ENCODE assay signal across 1 cellular context in genomic region chr1:39645411-39646043, GRCh38.
A peak's percentile ranks its signal among the peaks of the same experiment; 100 is the strongest.
TF ChIP-seq lines count a peak whose summit lies in the region.

No MANE protein-coding gene starts in this region.

TF ChIP-seq in K562, 482 proteins besides CTCF, POLR2A, EP300 and RAD21:
- TF ChIP-seq KDM1A (IDR thresholded peaks at IDR 0.05) = peak; percentile 29 to 61; a peak in 3 of 4 replicates
- no peak for TF ChIP-seq CHCHD3 (CRISPR knock-in tag; IDR thresholded peaks at IDR 0.05)
- TF ChIP-seq DIDO1 (tag; IDR thresholded peaks at IDR 0.05; ENCODE audit: low read depth) = no peak
- TF ChIP-seq RBM25 (IDR thresholded peaks at IDR 0.05; ENCODE audit: low read depth, low read length, severe bottlenecking) = peak; percentile 86
- peak in 1 of 2 experiments; percentile 38; a peak in 1 of 4 replicates for TF ChIP-seq RCOR1 (IDR thresholded peaks at IDR 0.05; ENCODE audit: borderline replicate concordance in 1 of 2, low read depth in 2 of 2, low read length in 2 of 2)
- no peak for TF ChIP-seq ZC3H4 (CRISPR knock-in tag; IDR thresholded peaks at IDR 0.05; ENCODE audit: borderline replicate concordance)
- no peak for TF ChIP-seq SOX6 (IDR thresholded peaks at IDR 0.05)
- TF ChIP-seq GATA2 (CRISPR knock-in tag; IDR thresholded peaks at IDR 0.05) = 0 out of 2 replicates have a peak, but pooled peaks have one; percentile 0
- TF ChIP-seq HINFP (tag; conservative IDR thresholded peaks at IDR 0.05; ENCODE audit: low read depth) = no peak
- no peak for TF ChIP-seq MTF1 (CRISPR knock-in tag; IDR thresholded peaks at IDR 0.05; ENCODE audit: borderline replicate concordance)
- no peak for TF ChIP-seq ETS2 (tag; IDR thresholded peaks at IDR 0.05; ENCODE audit: borderline replicate concordance, poor library complexity, severe bottlenecking)
- no peak for TF ChIP-seq NR2F6 (CRISPR knock-in tag; IDR thresholded peaks at IDR 0.05)
- TF ChIP-seq TEAD4 (IDR thresholded peaks at IDR 0.05; ENCODE audit: low read length) = no peak
- no peak for TF ChIP-seq TEAD4 (CRISPR knock-in tag; IDR thresholded peaks at IDR 0.05; ENCODE audit: borderline replicate concordance)
- TF ChIP-seq, protein P1, sequence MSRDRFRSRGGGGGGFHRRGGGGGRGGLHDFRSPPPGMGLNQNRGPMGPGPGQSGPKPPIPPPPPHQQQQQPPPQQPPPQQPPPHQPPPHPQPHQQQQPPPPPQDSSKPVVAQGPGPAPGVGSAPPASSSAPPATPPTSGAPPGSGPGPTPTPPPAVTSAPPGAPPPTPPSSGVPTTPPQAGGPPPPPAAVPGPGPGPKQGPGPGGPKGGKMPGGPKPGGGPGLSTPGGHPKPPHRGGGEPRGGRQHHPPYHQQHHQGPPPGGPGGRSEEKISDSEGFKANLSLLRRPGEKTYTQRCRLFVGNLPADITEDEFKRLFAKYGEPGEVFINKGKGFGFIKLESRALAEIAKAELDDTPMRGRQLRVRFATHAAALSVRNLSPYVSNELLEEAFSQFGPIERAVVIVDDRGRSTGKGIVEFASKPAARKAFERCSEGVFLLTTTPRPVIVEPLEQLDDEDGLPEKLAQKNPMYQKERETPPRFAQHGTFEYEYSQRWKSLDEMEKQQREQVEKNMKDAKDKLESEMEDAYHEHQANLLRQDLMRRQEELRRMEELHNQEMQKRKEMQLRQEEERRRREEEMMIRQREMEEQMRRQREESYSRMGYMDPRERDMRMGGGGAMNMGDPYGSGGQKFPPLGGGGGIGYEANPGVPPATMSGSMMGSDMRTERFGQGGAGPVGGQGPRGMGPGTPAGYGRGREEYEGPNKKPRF (IDR thresholded peaks at IDR 0.05; ENCODE audit: low read depth, low read length) = no peak
- no peak for TF ChIP-seq MCM7 (IDR thresholded peaks at IDR 0.05)
- TF ChIP-seq ZNF197 (CRISPR knock-in tag; IDR thresholded peaks at IDR 0.05; ENCODE audit: low read depth) = no peak
- TF ChIP-seq L3MBTL2 (IDR thresholded peaks at IDR 0.05) = no peak
- no peak for TF ChIP-seq KDM5B (IDR thresholded peaks at IDR 0.05; ENCODE audit: insufficient replicate concordance, low read depth, low read length)
- TF ChIP-seq SNRNP70 (optimal IDR thresholded peaks at IDR 0.05; ENCODE audit: low read depth, low read length) = no peak
- TF ChIP-seq, protein P2, sequence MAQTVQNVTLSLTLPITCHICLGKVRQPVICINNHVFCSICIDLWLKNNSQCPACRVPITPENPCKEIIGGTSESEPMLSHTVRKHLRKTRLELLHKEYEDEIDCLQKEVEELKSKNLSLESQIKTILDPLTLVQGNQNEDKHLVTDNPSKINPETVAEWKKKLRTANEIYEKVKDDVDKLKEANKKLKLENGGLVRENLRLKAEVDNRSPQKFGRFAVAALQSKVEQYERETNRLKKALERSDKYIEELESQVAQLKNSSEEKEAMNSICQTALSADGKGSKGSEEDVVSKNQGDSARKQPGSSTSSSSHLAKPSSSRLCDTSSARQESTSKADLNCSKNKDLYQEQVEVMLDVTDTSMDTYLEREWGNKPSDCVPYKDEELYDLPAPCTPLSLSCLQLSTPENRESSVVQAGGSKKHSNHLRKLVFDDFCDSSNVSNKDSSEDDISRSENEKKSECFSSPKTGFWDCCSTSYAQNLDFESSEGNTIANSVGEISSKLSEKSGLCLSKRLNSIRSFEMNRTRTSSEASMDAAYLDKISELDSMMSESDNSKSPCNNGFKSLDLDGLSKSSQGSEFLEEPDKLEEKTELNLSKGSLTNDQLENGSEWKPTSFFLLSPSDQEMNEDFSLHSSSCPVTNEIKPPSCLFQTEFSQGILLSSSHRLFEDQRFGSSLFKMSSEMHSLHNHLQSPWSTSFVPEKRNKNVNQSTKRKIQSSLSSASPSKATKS (CRISPR knock-in tag; IDR thresholded peaks at IDR 0.05) = no peak
- TF ChIP-seq ZMIZ1 (IDR thresholded peaks at IDR 0.05; ENCODE audit: low read depth in 2 of 2, low read length in 2 of 2) = no peak
- TF ChIP-seq, protein P3, sequence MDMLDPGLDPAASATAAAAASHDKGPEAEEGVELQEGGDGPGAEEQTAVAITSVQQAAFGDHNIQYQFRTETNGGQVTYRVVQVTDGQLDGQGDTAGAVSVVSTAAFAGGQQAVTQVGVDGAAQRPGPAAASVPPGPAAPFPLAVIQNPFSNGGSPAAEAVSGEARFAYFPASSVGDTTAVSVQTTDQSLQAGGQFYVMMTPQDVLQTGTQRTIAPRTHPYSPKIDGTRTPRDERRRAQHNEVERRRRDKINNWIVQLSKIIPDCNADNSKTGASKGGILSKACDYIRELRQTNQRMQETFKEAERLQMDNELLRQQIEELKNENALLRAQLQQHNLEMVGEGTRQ (CRISPR knock-in tag; IDR thresholded peaks at IDR 0.05) = no peak
- TF ChIP-seq CHD4 (IDR thresholded peaks at IDR 0.05; ENCODE audit: insufficient read depth, insufficient replicate concordance, low read depth, low read length, poor library complexity, severe bottlenecking) = peak; percentile 85
- TF ChIP-seq HDGF (IDR thresholded peaks at IDR 0.05) = no peak
- TF ChIP-seq, protein P4, sequence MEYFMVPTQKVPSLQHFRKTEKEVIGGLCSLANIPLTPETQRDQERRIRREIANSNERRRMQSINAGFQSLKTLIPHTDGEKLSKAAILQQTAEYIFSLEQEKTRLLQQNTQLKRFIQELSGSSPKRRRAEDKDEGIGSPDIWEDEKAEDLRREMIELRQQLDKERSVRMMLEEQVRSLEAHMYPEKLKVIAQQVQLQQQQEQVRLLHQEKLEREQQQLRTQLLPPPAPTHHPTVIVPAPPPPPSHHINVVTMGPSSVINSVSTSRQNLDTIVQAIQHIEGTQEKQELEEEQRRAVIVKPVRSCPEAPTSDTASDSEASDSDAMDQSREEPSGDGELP (CRISPR knock-in tag; IDR thresholded peaks at IDR 0.05; ENCODE audit: borderline replicate concordance) = no peak
- TF ChIP-seq, protein P5, sequence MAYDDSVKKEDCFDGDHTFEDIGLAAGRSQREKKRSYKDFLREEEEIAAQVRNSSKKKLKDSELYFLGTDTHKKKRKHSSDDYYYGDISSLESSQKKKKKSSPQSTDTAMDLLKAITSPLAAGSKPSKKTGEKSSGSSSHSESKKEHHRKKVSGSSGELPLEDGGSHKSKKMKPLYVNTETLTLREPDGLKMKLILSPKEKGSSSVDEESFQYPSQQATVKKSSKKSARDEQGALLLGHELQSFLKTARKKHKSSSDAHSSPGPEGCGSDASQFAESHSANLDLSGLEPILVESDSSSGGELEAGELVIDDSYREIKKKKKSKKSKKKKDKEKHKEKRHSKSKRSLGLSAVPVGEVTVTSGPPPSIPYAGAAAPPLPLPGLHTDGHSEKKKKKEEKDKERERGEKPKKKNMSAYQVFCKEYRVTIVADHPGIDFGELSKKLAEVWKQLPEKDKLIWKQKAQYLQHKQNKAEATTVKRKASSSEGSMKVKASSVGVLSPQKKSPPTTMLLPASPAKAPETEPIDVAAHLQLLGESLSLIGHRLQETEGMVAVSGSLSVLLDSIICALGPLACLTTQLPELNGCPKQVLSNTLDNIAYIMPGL (CRISPR knock-in tag; IDR thresholded peaks at IDR 0.05) = no peak
- TF ChIP-seq XRCC3 (IDR thresholded peaks at IDR 0.05) = no peak
- no peak for TF ChIP-seq TAF1 (IDR thresholded peaks at IDR 0.05; ENCODE audit: control insufficient read depth, extremely low read depth, insufficient read depth, low read length, severe bottlenecking)
- no peak for TF ChIP-seq FUS (optimal IDR thresholded peaks at IDR 0.05; ENCODE audit: low read depth, low read length)
- TF ChIP-seq TRIM28 (IDR thresholded peaks at IDR 0.05) = no peak
- no peak for TF ChIP-seq IRF2 (CRISPR knock-in tag; IDR thresholded peaks at IDR 0.05)
- no peak for TF ChIP-seq NCOA1 (IDR thresholded peaks at IDR 0.05; ENCODE audit: low read depth)
- no peak for TF ChIP-seq ZKSCAN8 (CRISPR knock-in tag; IDR thresholded peaks at IDR 0.05)
- TF ChIP-seq BCOR (IDR thresholded peaks at IDR 0.05) = peak; percentile 90
- no peak for TF ChIP-seq ZNF444 (CRISPR knock-in tag; IDR thresholded peaks at IDR 0.05)
- no peak for TF ChIP-seq CBFA2T2 (conservative IDR thresholded peaks at IDR 0.05)
- TF ChIP-seq SMARCA5 (IDR thresholded peaks at IDR 0.05) = peak; percentile 42; the same call in 1 of the 2 replicates
- peak; percentile 76 for TF ChIP-seq ADNP (tag; IDR thresholded peaks at IDR 0.05)
- TF ChIP-seq BACH1 (tag; IDR thresholded peaks at IDR 0.05) = no peak
- TF ChIP-seq CCAR2 (IDR thresholded peaks at IDR 0.05; ENCODE audit: low read depth, low read length) = no peak
- TF ChIP-seq, protein P6, sequence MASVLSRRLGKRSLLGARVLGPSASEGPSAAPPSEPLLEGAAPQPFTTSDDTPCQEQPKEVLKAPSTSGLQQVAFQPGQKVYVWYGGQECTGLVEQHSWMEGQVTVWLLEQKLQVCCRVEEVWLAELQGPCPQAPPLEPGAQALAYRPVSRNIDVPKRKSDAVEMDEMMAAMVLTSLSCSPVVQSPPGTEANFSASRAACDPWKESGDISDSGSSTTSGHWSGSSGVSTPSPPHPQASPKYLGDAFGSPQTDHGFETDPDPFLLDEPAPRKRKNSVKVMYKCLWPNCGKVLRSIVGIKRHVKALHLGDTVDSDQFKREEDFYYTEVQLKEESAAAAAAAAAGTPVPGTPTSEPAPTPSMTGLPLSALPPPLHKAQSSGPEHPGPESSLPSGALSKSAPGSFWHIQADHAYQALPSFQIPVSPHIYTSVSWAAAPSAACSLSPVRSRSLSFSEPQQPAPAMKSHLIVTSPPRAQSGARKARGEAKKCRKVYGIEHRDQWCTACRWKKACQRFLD (CRISPR knock-in tag; IDR thresholded peaks at IDR 0.05) = no peak
- TF ChIP-seq BDP1 (IDR thresholded peaks at IDR 0.05; ENCODE audit: insufficient read depth, insufficient read length) = no peak
TF ChIP-seq in K562: peak in this region for 8.
